8 cellular contexts compared by ENCODE assay signal in genomic region chr1:169894424-169895145, GRCh38. TPM values are rescaled to one million over a fixed set of nuclear protein-coding genes. Genes with fewer than 3 reads are reported as not detected.
DNase-seq lines count a peak whose midpoint lies in the region; ATAC-seq and TF ChIP-seq lines count a peak whose summit lies in the region.

No MANE protein-coding gene starts in this region.

- peak overlapping the region; percentile 99 for H3K27ac ChIP-seq in foreskin keratinocyte

- CTCF ChIA-PET in T-cell (lab: Charles Lee) = interaction anchor here in 1 of 2 donors (1.0 to 1.7 kb wide), 3 partner anchors 180 to 1419 kb away, joined by 3 to 13 read pairs (median 4); partner anchors contain the start of genes FMO4 and KIFAP3

- peak; percentile 51 for DNase-seq in NCI-H2107 treated with DMSO at 0.1 percent for 48 hours (lab: John Stamatoyannopoulos, UW; ENCODE audit: unreplicated experiment)
- DNase-seq in NCI-H2107 (lab: John Stamatoyannopoulos, UW) = no peak
- peak in 2 of 34 experiments; percentile 8 to 9 for DNase-seq in T-cell
- no peak for DNase-seq in foreskin keratinocyte
- no peak for DNase-seq in omental fat pad (ENCODE audit: low spot score)
- no peak for DNase-seq in NOMO-1 treated with DMSO at 0.1 percent for 48 hours (lab: John Stamatoyannopoulos, UW; ENCODE audit: unreplicated experiment)

- H3K36me3 Mint-ChIP-seq in T-cell = no peaks in the 10 kb centered on the region
- H3K36me3 Mint-ChIP-seq in stimulated activated memory B cell treated with anti-CD40 and anti-IgM and Interleukin-4, amounts not matched to agents 10 μg/mL and 1 μg/mL and 100 μg/mL, for 72 hours = no peaks in the 10 kb centered on the region

- peaks cover 0 to 10% of the 10 kb centered on the region in 2 donors for H3K27me3 Mint-ChIP-seq in T-cell
- H3K27me3 Mint-ChIP-seq in stimulated activated memory B cell treated with anti-CD40 and anti-IgM and Interleukin-4, amounts not matched to agents 10 μg/mL and 1 μg/mL and 100 μg/mL, for 72 hours = no peaks in the 10 kb centered on the region

- POLR2A ChIA-PET in T-cell (lab: Charles Lee) = interaction anchor here (0.6 to 2.8 kb wide), 5 partner anchors 8 to 527 kb away, joined by 3 to 11 read pairs (median 4); partner anchors contain the start of genes BLZF1 (in 1 of the 2), KIFAP3 (in 1 of the 2) and NME7 (in 1 of the 2)

- TF ChIP-seq CTCF in foreskin keratinocyte (conservative IDR thresholded peaks at IDR 0.05) = no peak
- no peak for TF ChIP-seq CTCF in omental fat pad (IDR thresholded peaks at IDR 0.05)

- peak overlapping the region; percentile 99 to 100 for H3K27ac Mint-ChIP-seq in T-cell
- peak overlapping the region; percentile 99 for H3K27ac Mint-ChIP-seq in stimulated activated memory B cell treated with anti-CD40 and anti-IgM and Interleukin-4, amounts not matched to agents 10 μg/mL and 1 μg/mL and 100 μg/mL, for 72 hours

- H3K4me3 Mint-ChIP-seq in T-cell = peak overlapping the region; percentile 87 to 90 (median 89)
- H3K4me3 Mint-ChIP-seq in stimulated activated memory B cell treated with anti-CD40 and anti-IgM and Interleukin-4, amounts not matched to agents 10 μg/mL and 1 μg/mL and 100 μg/mL, for 72 hours = peak overlapping the region; percentile 87

- no peaks in the 10 kb centered on the region for H3K9me3 Mint-ChIP-seq in T-cell
- no peaks in the 10 kb centered on the region for H3K9me3 Mint-ChIP-seq in stimulated activated memory B cell treated with anti-CD40 and anti-IgM and Interleukin-4, amounts not matched to agents 10 μg/mL and 1 μg/mL and 100 μg/mL, for 72 hours

- peaks cover 38 to 41% (median 40%) of the 10 kb centered on the region in 3 donors for H3K4me1 Mint-ChIP-seq in T-cell
- peaks cover 32% of the 10 kb centered on the region for H3K4me1 Mint-ChIP-seq in stimulated activated memory B cell treated with anti-CD40 and anti-IgM and Interleukin-4, amounts not matched to agents 10 μg/mL and 1 μg/mL and 100 μg/mL, for 72 hours

- peaks cover 8% of the 10 kb centered on the region for H3K4me1 ChIP-seq in foreskin keratinocyte

- no peak for ATAC-seq in T-cell (replicated peaks in 1 of 4)
- ATAC-seq in foreskin keratinocyte = no peak
- no peak for ATAC-seq in stimulated activated memory B cell treated with anti-CD40 and anti-IgM and Interleukin-4, amounts not matched to agents 10 μg/mL and 1 μg/mL and 100 μg/mL, for 72 hours
- ATAC-seq in omental fat pad (ENCODE audit: low FRiP score) = no peak
- no peak for ATAC-seq in HG03457 (IDR thresholded peaks at IDR 0.05; ENCODE audit: unreplicated experiment)

- H3K27me3 ChIP-seq in foreskin keratinocyte = no peaks in the 10 kb centered on the region

RNA-seq across cellular contexts. Expression of gene SCYL3, which starts 0.9 kb away (rescaled TPM):
- total RNA-seq in T-cell = 10 to 100 TPM; 10.5 to 20.8 (median 18.2) TPM
- total RNA-seq in foreskin keratinocyte = 4.3 TPM in 2 replicates
- 2.0 and 2.4 TPM in 2 replicates for polyA plus RNA-seq in foreskin keratinocyte
- total RNA-seq in omental fat pad = 10 to 100 TPM in 2 of 4 donors, 1 to 10 TPM in 2; 7.0 to 17.2 (median 10.9) TPM
